ENCODE assay signal across 9 cellular contexts in genomic region chr5:6737043-6737941, GRCh38. TPM values are rescaled to one million over a fixed set of nuclear protein-coding genes. Genes with fewer than 3 reads are reported as not detected.
A peak's percentile ranks its signal among the peaks of the same experiment; 100 is the strongest.
DNase-seq lines count a peak whose midpoint lies in the region; ATAC-seq and TF ChIP-seq lines count a peak whose summit lies in the region.
"Had no signal": no experiment of that assay in that cellular context is flagged by ENCODE, and none has a peak within 500 bp of the region (broad histone marks: within the 10 kb centered on the region; RNA-seq: fewer than 3 reads in every experiment).

No MANE protein-coding gene starts in this region.

- no peak overlapping the region for H3K27ac ChIP-seq in RWPE2 (ENCODE audit: poor library complexity, severe bottlenecking)
- no peak overlapping the region for H3K27ac ChIP-seq in dorsolateral prefrontal cortex

- peak overlapping the region; percentile 95 for H3K27ac Mint-ChIP-seq in activated T-cell treated with anti-CD3 and anti-CD28 coated beads, Interleukin-2, amount 50 U/mL, for 24 hours
- H3K27ac Mint-ChIP-seq in stimulated activated naive CD8-positive, alpha-beta T cell treated with anti-CD3 and anti-CD28 coated beads, Interleukin-15, Interleukin-2, amounts not matched to agents 100 ng/mL and 50 ng/mL, for 24 hours: peak overlapping the region; percentile 92

- intact Hi-C loops in dorsolateral prefrontal cortex (cut with DNase I): no loop called here

- H3K4me3 ChIP-seq in RWPE2 (ENCODE audit: severe bottlenecking) (no peak overlapping the region), dorsolateral prefrontal cortex (no peak overlapping the region)

- no peaks in the 10 kb centered on the region for H3K27me3 ChIP-seq in RWPE2 (ENCODE audit: insufficient read depth, poor library complexity, severe bottlenecking)
- H3K27me3 ChIP-seq in dorsolateral prefrontal cortex: no peaks in the 10 kb centered on the region

- peaks cover 89% of the 10 kb centered on the region for H3K36me3 Mint-ChIP-seq in activated T-cell treated with anti-CD3 and anti-CD28 coated beads, Interleukin-2, amount 50 U/mL, for 24 hours (ENCODE audit: low read depth)
- H3K36me3 Mint-ChIP-seq in stimulated activated naive CD8-positive, alpha-beta T cell treated with anti-CD3 and anti-CD28 coated beads, Interleukin-15, Interleukin-2, amounts not matched to agents 100 ng/mL and 50 ng/mL, for 24 hours (ENCODE audit: low read depth): peaks cover 54% of the 10 kb centered on the region

- peak overlapping the region; percentile 19 for H3K4me3 Mint-ChIP-seq in activated T-cell treated with anti-CD3 and anti-CD28 coated beads, Interleukin-2, amount 50 U/mL, for 24 hours
- H3K4me3 Mint-ChIP-seq in stimulated activated naive CD8-positive, alpha-beta T cell treated with anti-CD3 and anti-CD28 coated beads, Interleukin-15, Interleukin-2, amounts not matched to agents 100 ng/mL and 50 ng/mL, for 24 hours: peak overlapping the region; percentile 47

- H3K9me3 Mint-ChIP-seq in activated T-cell treated with anti-CD3 and anti-CD28 coated beads, Interleukin-2, amount 50 U/mL, for 24 hours: no peaks in the 10 kb centered on the region
- H3K9me3 Mint-ChIP-seq in stimulated activated naive CD8-positive, alpha-beta T cell treated with anti-CD3 and anti-CD28 coated beads, Interleukin-15, Interleukin-2, amounts not matched to agents 100 ng/mL and 50 ng/mL, for 24 hours: no peaks in the 10 kb centered on the region

- no peaks in the 10 kb centered on the region for H3K9me3 ChIP-seq in RWPE2 (ENCODE audit: severe bottlenecking)

- H3K4me1 ChIP-seq in RWPE2 (ENCODE audit: insufficient read depth, poor library complexity, severe bottlenecking): peaks cover 11% of the 10 kb centered on the region

- TF ChIP-seq CTCF in RWPE2 (IDR thresholded peaks at IDR 0.05; ENCODE audit: poor library complexity, severe bottlenecking): no peak
- no peak for TF ChIP-seq CTCF in dorsolateral prefrontal cortex (IDR thresholded peaks at IDR 0.05 in 54 of 56, conservative IDR thresholded peaks at IDR 0.05 in 2 of 56; ENCODE audit: low read depth in 1 of 56, partially characterized antibody in 56 of 56)

- no peaks in the 10 kb centered on the region for H3K27me3 Mint-ChIP-seq in activated T-cell treated with anti-CD3 and anti-CD28 coated beads, Interleukin-2, amount 50 U/mL, for 24 hours
- H3K27me3 Mint-ChIP-seq in stimulated activated naive CD8-positive, alpha-beta T cell treated with anti-CD3 and anti-CD28 coated beads, Interleukin-15, Interleukin-2, amounts not matched to agents 100 ng/mL and 50 ng/mL, for 24 hours: no peaks in the 10 kb centered on the region

- H3K36me3 ChIP-seq in RWPE2 (ENCODE audit: low read depth): peaks cover 48% of the 10 kb centered on the region

- peaks cover 59% of the 10 kb centered on the region for H3K4me1 Mint-ChIP-seq in activated T-cell treated with anti-CD3 and anti-CD28 coated beads, Interleukin-2, amount 50 U/mL, for 24 hours (ENCODE audit: low read depth)
- H3K4me1 Mint-ChIP-seq in stimulated activated naive CD8-positive, alpha-beta T cell treated with anti-CD3 and anti-CD28 coated beads, Interleukin-15, Interleukin-2, amounts not matched to agents 100 ng/mL and 50 ng/mL, for 24 hours (ENCODE audit: low read depth): peaks cover 62% of the 10 kb centered on the region

- ATAC-seq in HG02759 (IDR thresholded peaks at IDR 0.05; ENCODE audit: unreplicated experiment) (peak; percentile 79), RWPE2 (ENCODE audit: low read depth) (no peak)

- no peak for DNase-seq in activated T-cell treated with anti-CD3 and anti-CD28 coated beads, Interleukin-2, amount 50 U/mL, for 24 hours
- DNase-seq in activated T-cell treated with anti-CD3 and anti-CD28 coated beads for 4 hours: no peak
- peak; percentile 57 for DNase-seq in RWPE2 (ENCODE audit: low spot score)
- no peak for DNase-seq in dorsolateral prefrontal cortex
- no peak for DNase-seq in NCI-H1417 (lab: John Stamatoyannopoulos, UW)
- DNase-seq in foreskin melanocyte: no peak
- DNase-seq: NCI-H1105 treated with DMSO at 0.1 percent for 48 hours had no signal

RNA-seq across cellular contexts. Expression of gene TENT4A, which starts 24.1 kb away (rescaled TPM):
- 10 to 100 TPM; 22.3 to 43.3 (median 32.9) TPM for total RNA-seq in dorsolateral prefrontal cortex
